1 cellular context compared by ENCODE assay signal in the genomic region with DNA sequence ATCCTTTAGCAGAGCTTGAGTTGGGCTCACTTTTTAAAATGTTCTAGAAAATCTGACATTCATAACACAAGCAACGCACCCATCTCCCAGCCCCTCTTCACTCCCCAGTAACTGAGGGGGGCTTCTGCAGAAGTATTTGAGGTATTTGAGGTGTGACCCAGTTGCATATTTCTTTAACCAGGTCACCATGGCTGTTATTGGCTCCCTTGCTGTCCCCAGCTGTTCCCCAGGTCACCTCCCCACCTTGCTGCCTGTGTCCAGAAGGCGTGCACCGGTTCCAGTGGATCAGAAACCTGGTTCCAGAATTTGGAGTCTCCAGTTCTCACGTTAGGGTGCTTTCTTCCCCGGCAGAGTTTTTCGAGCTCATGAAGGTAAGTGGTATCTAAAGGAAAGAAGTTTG.
TF ChIP-seq lines count a peak whose summit lies in the region.

No MANE protein-coding gene starts in this region.

TF ChIP-seq in WTC11, 78 proteins besides CTCF, POLR2A, EP300 and RAD21 (continued from another document):
- TF ChIP-seq AFF4 (CRISPR knock-in tag; IDR thresholded peaks at IDR 0.05; ENCODE audit: borderline replicate concordance) = no peak
